33 cellular contexts compared by ENCODE assay signal in genomic region chr10:13473986-13474385, GRCh38. TPM values are rescaled to one million over a fixed set of nuclear protein-coding genes. Genes with fewer than 3 reads are reported as not detected.
"Had no signal": no experiment of that assay in that cellular context is flagged by ENCODE, and none has a peak within 500 bp of the region (broad histone marks: within the 10 kb centered on the region; RNA-seq: fewer than 3 reads in every experiment).

No MANE protein-coding gene starts in this region.

- DNase-seq: activated effector memory CD4-positive, alpha-beta T cell treated with anti-CD3 and anti-CD28 coated beads, Interleukin-2, amount 50 U/mL, for 16 hours; activated effector memory CD4-positive, alpha-beta T cell treated with Interleukin-2 at 50 U/mL for 16 hours; activated gamma-delta T cell; activated gamma-delta T cell treated with Interleukin-2 at 50 U/mL for 16 hours; activated naive CD4-positive, alpha-beta T cell; activated naive CD4-positive, alpha-beta T cell treated with anti-CD3 and anti-CD28 coated beads for 36 hours; activated naive CD4-positive, alpha-beta T cell treated with anti-CD3 and anti-CD28 coated beads, Interleukin-2, amount 10 ng/mL, durations not matched to agents 7 days and 5 days; activated naive CD4-positive, alpha-beta T cell treated with anti-CD3 and anti-CD28 coated beads, Interleukin-2, amount 50 U/mL, for 16 hours; activated naive CD4-positive, alpha-beta T cell treated with Interleukin-2 at 50 U/mL for 16 hours; activated naive CD8-positive, alpha-beta T cell treated with anti-CD3 and anti-CD28 coated beads for 36 hours; activated naive CD8-positive, alpha-beta T cell treated with anti-CD3 and anti-CD28 coated beads, Interleukin-2, amount 10 ng/mL, durations not matched to agents 7 days and 5 days; activated naive CD8-positive, alpha-beta T cell treated with anti-CD3 and anti-CD28 coated beads, Interleukin-2, amount 50 U/mL, for 24 hours; activated T-cell treated with anti-CD3 and anti-CD28 coated beads, Interleukin-2, amount 50 U/mL, for 24 hours; activated T-cell treated with anti-CD3 and anti-CD28 coated beads, Interleukin-2, amount 50 U/mL, for 4 hours; activated T-cell treated with anti-CD3 and anti-CD28 coated beads, Interleukin-2, amount 50 U/mL, for 48 hours; activated T-cell treated with anti-CD3 and anti-CD28 coated beads, Interleukin-2, amount 50 U/mL, for 72 hours; adrenal gland; amniotic stem cell; amygdala; anterior cingulate cortex; aorta; body of pancreas; brain microvascular endothelial cell; caudate nucleus; central memory CD4-positive, alpha-beta T cell; cerebellar nuclear complex had no signal

- H3K4me1 ChIP-seq: adrenal gland, ascending aorta, body of pancreas, breast epithelium had no signal

- ATAC-seq: activated naive CD4-positive, alpha-beta T cell treated with anti-CD3 and anti-CD28 coated beads, Interleukin-2, amount 50 U/mL, for 72 hours; activated naive CD8-positive, alpha-beta T cell treated with anti-CD3 and anti-CD28 coated beads, Interleukin-2, amount 50 U/mL, for 24 hours; activated T-cell treated with anti-CD3 and anti-CD28 coated beads, Interleukin-2, amount 50 U/mL, for 4 hours; activated T-cell treated with anti-CD3 and anti-CD28 coated beads, Interleukin-2, amount 50 U/mL, for 72 hours; activated T-helper 17 cell treated with anti-CD3 and anti-CD28 coated beads, Interleukin-2, amount 50 U/mL, for 72 hours; body of pancreas had no signal

- H3K27me3 ChIP-seq: adrenal gland, ascending aorta, body of pancreas, brain microvascular endothelial cell, breast epithelium, cardiac muscle cell had no signal

- H3K27ac ChIP-seq: adrenal gland, ascending aorta, body of pancreas, brain microvascular endothelial cell, breast epithelium, cardiac muscle cell had no signal

- H3K9me3 ChIP-seq: adrenal gland, ascending aorta, body of pancreas, breast epithelium had no signal

- H3K36me3 ChIP-seq: adrenal gland, brain microvascular endothelial cell, breast epithelium, cardiac muscle cell had no signal

- H3K4me3 ChIP-seq: adrenal gland, ascending aorta, body of pancreas, breast epithelium, cardiac muscle cell had no signal

RNA-seq across cellular contexts. Expression of gene BEND7, which starts 54.8 kb away (rescaled TPM):
- total RNA-seq: activated naive CD4-positive, alpha-beta T cell treated with anti-CD3 and anti-CD28 coated beads for 36 hours; activated naive CD4-positive, alpha-beta T cell treated with anti-CD3 and anti-CD28 coated beads, Interleukin-2, amount 50 U/mL, for 72 hours; activated naive CD8-positive, alpha-beta T cell treated with anti-CD3 and anti-CD28 coated beads for 36 hours; activated naive CD8-positive, alpha-beta T cell treated with anti-CD3 and anti-CD28 coated beads, Interleukin-2, amount 10 ng/mL, durations not matched to agents 7 days and 5 days; activated T-helper 1 cell treated with anti-CD3 and anti-CD28 coated beads, Interleukin-12 subunit alpha, Interleukin-12 subunit beta, Interleukin-2, Interleukin-4 antibody, amounts not matched to agents 30 ng/mL and 10 ng/mL and 1 ng/mL, durations not matched to agents 14 hours and 24 hours and 36 hours; activated T-helper 17 cell treated with anti-CD3 and anti-CD28 coated beads, Interleukin-2, amount 50 U/mL, for 72 hours; activated T-helper 2 cell treated with anti-CD3 and anti-CD28 coated beads, Interferon-gamma antibody, Interleukin-2, Interleukin-4, amounts not matched to agents 10 μg/mL and 5 μg/mL and 100 μg/mL, durations not matched to agents 14 hours and 24 hours and 36 hours had no signal
